In the genomic region with DNA sequence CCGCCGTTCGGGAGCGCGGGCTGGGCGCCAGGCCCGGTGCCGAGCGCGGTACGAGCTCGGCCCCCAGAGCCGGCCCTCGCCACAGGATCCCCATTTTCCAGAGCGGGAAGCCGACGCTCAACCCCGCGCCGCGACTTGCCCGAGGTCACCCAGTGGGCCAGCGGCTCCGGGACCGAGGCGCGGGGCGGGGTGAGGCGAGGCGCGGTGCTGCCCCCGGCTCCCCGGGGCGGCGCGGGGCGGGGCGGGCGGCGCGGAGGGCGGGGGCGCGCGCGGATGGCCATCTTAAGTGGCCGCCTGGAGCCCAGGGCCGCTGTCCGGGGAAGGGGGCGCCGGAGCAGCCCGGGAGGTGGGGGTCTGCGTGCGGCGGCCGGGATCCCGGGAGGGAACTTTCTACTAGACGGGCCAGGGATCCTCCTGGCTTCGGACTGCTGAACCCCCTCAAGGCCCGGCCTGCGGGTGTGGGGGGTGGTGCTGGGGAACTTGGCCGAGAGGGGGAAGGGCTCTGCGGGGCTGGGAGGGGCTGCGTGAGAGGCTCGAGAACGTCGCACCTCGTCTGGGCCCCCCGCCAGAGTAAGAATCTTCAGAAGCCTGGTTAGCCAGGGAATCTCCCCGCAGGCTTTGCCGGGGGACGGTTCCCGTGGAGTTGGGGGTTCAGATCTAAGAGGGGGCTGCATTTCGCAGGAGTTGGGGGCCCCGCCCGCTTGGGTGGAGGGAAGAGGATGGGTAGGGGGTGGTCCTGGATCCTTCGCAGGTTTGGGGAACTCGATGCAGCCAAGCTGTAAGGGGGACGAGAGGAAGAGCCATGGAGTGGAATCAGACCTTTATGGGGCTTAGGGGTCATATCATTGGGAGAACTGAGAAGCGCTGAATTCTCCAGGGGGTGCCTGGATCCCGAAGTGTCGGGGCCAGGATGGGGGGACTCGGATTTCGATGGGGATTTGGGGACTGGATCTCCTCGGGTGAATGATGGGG, we compare ENCODE assay signal across 8 cellular contexts. TPM values are rescaled to one million over a fixed set of nuclear protein-coding genes. Genes with fewer than 3 reads are reported as not detected.
DNase-seq lines count a peak whose midpoint lies in the region; ATAC-seq and TF ChIP-seq lines count a peak whose summit lies in the region.

No MANE protein-coding gene starts in this region.

- H3K27ac Mint-ChIP-seq in activated CD4-positive, alpha-beta memory T cell treated with anti-CD3 and anti-CD28 coated beads, Interleukin-2, amount 10 ng/mL, durations not matched to agents 7 days and 5 days: peak overlapping the region; percentile 92
- peak overlapping the region; percentile 64 for H3K27ac Mint-ChIP-seq in endothelial cell (ENCODE audit: unreplicated experiment)

- CTCF ChIA-PET in activated CD4-positive, alpha-beta memory T cell treated with anti-CD3 and anti-CD28 coated beads, Interleukin-2, amount 10 ng/mL, durations not matched to agents 7 days and 5 days (lab: Charles Lee): interaction anchor here (0.8 to 3.2 kb wide), 17 partner anchors 13 to 295 kb away, joined by 3 to 14 read pairs (median 6); a partner anchor contains a TSS

- no peaks in the 10 kb centered on the region for H3K9me3 Mint-ChIP-seq in activated CD4-positive, alpha-beta memory T cell treated with anti-CD3 and anti-CD28 coated beads, Interleukin-2, amount 10 ng/mL, durations not matched to agents 7 days and 5 days
- no peaks in the 10 kb centered on the region for H3K9me3 Mint-ChIP-seq in endothelial cell (ENCODE audit: unreplicated experiment)

- peaks cover 26% of the 10 kb centered on the region for H3K4me1 Mint-ChIP-seq in activated CD4-positive, alpha-beta memory T cell treated with anti-CD3 and anti-CD28 coated beads, Interleukin-2, amount 10 ng/mL, durations not matched to agents 7 days and 5 days
- H3K4me1 Mint-ChIP-seq in endothelial cell (ENCODE audit: unreplicated experiment): peaks cover 11% of the 10 kb centered on the region

- peak; percentile 23 for DNase-seq in NCI-H2171 treated with DMSO at 0.1 percent for 48 hours (lab: John Stamatoyannopoulos, UW)
- no peak for DNase-seq in NCI-H2171 (lab: John Stamatoyannopoulos, UW)
- DNase-seq in NCI-H2196 (lab: John Stamatoyannopoulos, UW; ENCODE audit: unreplicated experiment): peak; percentile 91
- peak; percentile 75 for DNase-seq in activated CD4-positive, alpha-beta memory T cell treated with anti-CD3 and anti-CD28 coated beads, Interleukin-2, amount 10 ng/mL, durations not matched to agents 7 days and 5 days
- peak; percentile 68 for DNase-seq in endothelial cell (ENCODE audit: low spot score)
- peak; percentile 82 to 89 (median 85) for DNase-seq in mucosa of descending colon
- DNase-seq in stimulated activated naive CD8-positive, alpha-beta T cell treated with anti-CD3 and anti-CD28 coated beads, Interleukin-15, Interleukin-2, amounts not matched to agents 100 U/mL and 50 U/mL, for 24 hours: peak; percentile 76

- peak; percentile 57 for ATAC-seq in HG02798 (IDR thresholded peaks at IDR 0.05; ENCODE audit: poor library complexity, unreplicated experiment)
- ATAC-seq in mucosa of descending colon: peak; percentile 79
- ATAC-seq in stimulated activated naive CD8-positive, alpha-beta T cell treated with anti-CD3 and anti-CD28 coated beads, Interleukin-15, Interleukin-2, amounts not matched to agents 100 U/mL and 50 U/mL, for 24 hours: peak; percentile 64

- POLR2A ChIA-PET in activated CD4-positive, alpha-beta memory T cell treated with anti-CD3 and anti-CD28 coated beads, Interleukin-2, amount 10 ng/mL, durations not matched to agents 7 days and 5 days (lab: Charles Lee): interaction anchor here (0.7 to 2.6 kb wide), 17 partner anchors 12 to 1159 kb away, joined by 3 to 18 read pairs (median 4); a partner anchor contains a TSS

- H3K36me3 Mint-ChIP-seq in activated CD4-positive, alpha-beta memory T cell treated with anti-CD3 and anti-CD28 coated beads, Interleukin-2, amount 10 ng/mL, durations not matched to agents 7 days and 5 days (ENCODE audit: low read depth): peaks cover 10% of the 10 kb centered on the region
- H3K36me3 Mint-ChIP-seq in endothelial cell (ENCODE audit: low read depth, unreplicated experiment): peaks cover 3% of the 10 kb centered on the region

- H3K4me3 ChIP-seq in mucosa of descending colon: peak overlapping the region; percentile 77

- H3K9me3 ChIP-seq in mucosa of descending colon: no peaks in the 10 kb centered on the region

- intact Hi-C loops in mucosa of descending colon (cut with DNase I, micrococcal nuclease): no loop called here

- peaks cover 1% of the 10 kb centered on the region for H3K27me3 Mint-ChIP-seq in activated CD4-positive, alpha-beta memory T cell treated with anti-CD3 and anti-CD28 coated beads, Interleukin-2, amount 10 ng/mL, durations not matched to agents 7 days and 5 days
- H3K27me3 Mint-ChIP-seq in endothelial cell (ENCODE audit: unreplicated experiment): peaks cover 9% of the 10 kb centered on the region

- TF ChIP-seq CTCF in endothelial cell (IDR thresholded peaks at IDR 0.05; ENCODE audit: unreplicated experiment): no peak
- no peak for TF ChIP-seq CTCF in mucosa of descending colon (IDR thresholded peaks at IDR 0.05)

- peak overlapping the region; percentile 98 for H3K4me3 Mint-ChIP-seq in activated CD4-positive, alpha-beta memory T cell treated with anti-CD3 and anti-CD28 coated beads, Interleukin-2, amount 10 ng/mL, durations not matched to agents 7 days and 5 days
- peak overlapping the region; percentile 97 for H3K4me3 Mint-ChIP-seq in endothelial cell (ENCODE audit: unreplicated experiment)

- H3K4me1 ChIP-seq in mucosa of descending colon (ENCODE audit: low read depth): peaks cover 15% of the 10 kb centered on the region

- H3K36me3 ChIP-seq in mucosa of descending colon (ENCODE audit: low read depth): no peaks in the 10 kb centered on the region

RNA-seq across cellular contexts. Expression of a gene that starts 0.7 kb away (rescaled TPM):
- total RNA-seq in activated CD4-positive, alpha-beta memory T cell treated with anti-CD3 and anti-CD28 coated beads, Interleukin-2, amount 10 ng/mL, durations not matched to agents 7 days and 5 days: 100 to 1,000 TPM; 138 to 153 TPM
- total RNA-seq in endothelial cell (ENCODE audit: unreplicated experiment) (168 TPM), mucosa of descending colon (100 to 1,000 TPM; 122 to 205 (median 151) TPM)

RNA-seq across cellular contexts. Expression of a gene that starts 7.3 kb away (rescaled TPM):
- not detected for total RNA-seq in activated CD4-positive, alpha-beta memory T cell treated with anti-CD3 and anti-CD28 coated beads, Interleukin-2, amount 10 ng/mL, durations not matched to agents 7 days and 5 days
- total RNA-seq in endothelial cell (ENCODE audit: unreplicated experiment) (not detected), mucosa of descending colon (10 to 100 TPM in 2 of 3 donors, 1 to 10 TPM in 1; 3.2 to 29.4 (median 13.8) TPM)

RNA-seq across cellular contexts. Expression of a gene that starts 20.1 kb away (rescaled TPM):
- not detected for total RNA-seq in activated CD4-positive, alpha-beta memory T cell treated with anti-CD3 and anti-CD28 coated beads, Interleukin-2, amount 10 ng/mL, durations not matched to agents 7 days and 5 days
- total RNA-seq in endothelial cell (ENCODE audit: unreplicated experiment) (not detected), mucosa of descending colon (1 to 10 TPM in 1 of 3 donors, under 1 TPM in 2; 0.55 to 2.6 (median 0.60) TPM)

RNA-seq across cellular contexts. Expression of a gene that starts 32.0 kb away (rescaled TPM):
- not detected for total RNA-seq in activated CD4-positive, alpha-beta memory T cell treated with anti-CD3 and anti-CD28 coated beads, Interleukin-2, amount 10 ng/mL, durations not matched to agents 7 days and 5 days
- total RNA-seq in endothelial cell (ENCODE audit: unreplicated experiment): not detected
- not detected for total RNA-seq in mucosa of descending colon
